9 cellular contexts compared by ENCODE assay signal in the genomic region with DNA sequence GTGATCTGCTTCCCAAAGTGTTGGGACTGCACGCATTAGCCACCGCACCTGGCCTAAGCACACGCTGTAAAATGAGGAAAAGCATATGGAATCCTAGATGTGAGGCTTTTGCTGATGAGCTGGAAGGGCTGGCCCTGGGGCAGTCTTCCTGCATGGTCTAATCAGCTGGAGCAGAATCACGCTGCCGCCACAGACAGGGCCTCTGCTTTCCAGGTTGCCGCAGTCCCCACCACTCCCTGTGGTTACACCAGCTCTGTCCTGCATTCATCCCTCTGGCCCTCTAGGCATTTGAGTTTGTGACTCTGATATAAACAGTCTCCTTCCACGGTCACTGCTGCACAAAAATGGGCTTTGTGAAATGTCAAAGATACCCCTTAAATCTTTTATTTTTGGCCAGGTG.
"Had no signal": no experiment of that assay in that cellular context is flagged by ENCODE, and none has a peak within 500 bp of the region (broad histone marks: within the 10 kb centered on the region; RNA-seq: fewer than 3 reads in every experiment).

No MANE protein-coding gene starts in this region.

- H3K36me3 ChIP-seq: HAP-1 had no signal

- H3K4me3 ChIP-seq: GM23248, HAP-1, K562 had no signal

- H2AFZ ChIP-seq: GM23248 had no signal

- H3K9ac ChIP-seq: GM23248 had no signal

- H3K4me1 ChIP-seq: HAP-1 had no signal

- H3K4me3 Mint-ChIP-seq: HFFc6 had no signal

- H3K9me3 Mint-ChIP-seq: HFFc6 had no signal

- DNase-seq: GM23248, GOT3, H7, HFFc6, IMR-90, KG1 had no signal

- H3K9me3 ChIP-seq: HAP-1 had no signal

- H3K27ac ChIP-seq: GM23248 had no signal

- H3K27ac Mint-ChIP-seq: HFFc6 had no signal

- ATAC-seq: HCT116, K562 had no signal
